ENCODE assay signal across 10 cellular contexts in the genomic region with DNA sequence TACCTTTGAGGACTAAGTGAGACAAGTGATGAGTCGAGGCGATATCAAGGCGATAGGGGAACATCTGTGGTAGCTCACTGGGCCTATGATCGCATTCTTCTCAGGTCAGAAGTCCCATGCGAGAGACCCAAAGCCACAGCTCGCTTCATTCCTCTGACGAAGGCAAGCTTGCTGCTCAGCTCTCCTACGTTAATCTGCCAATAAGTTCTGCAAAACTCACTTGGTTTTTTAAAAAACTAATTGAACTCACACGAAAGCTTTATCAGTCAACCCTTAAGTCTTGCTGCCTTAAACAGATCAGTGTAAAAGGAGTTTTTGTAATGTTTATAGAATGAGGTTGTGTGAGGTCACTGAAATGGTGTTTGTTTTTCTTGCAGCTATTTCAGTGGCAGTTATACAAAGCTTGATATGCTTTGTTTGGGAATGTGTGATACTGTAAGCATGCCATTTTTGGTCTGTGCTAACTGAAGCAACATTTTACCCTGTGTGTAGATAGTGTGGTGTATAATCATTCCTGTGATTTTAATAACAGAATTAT.
DNase-seq lines count a peak whose midpoint lies in the region; ATAC-seq, FAIRE-seq and TF ChIP-seq lines count a peak whose summit lies in the region.
"Had no signal": no experiment of that assay in that cellular context is flagged by ENCODE, and none has a peak within 500 bp of the region (broad histone marks: within the 10 kb centered on the region; RNA-seq: fewer than 3 reads in every experiment).

No MANE protein-coding gene starts in this region.

- H3K27me3 ChIP-seq in stomach (no peaks in the 10 kb centered on the region), psoas muscle (ENCODE audit: insufficient read depth in 3 of 3, low read length in 2 of 3) (no peaks in the 10 kb centered on the region)

- FAIRE-seq in HTR-8/SVneo (lab: Jason Lieb, UNC), result peak; percentile 33

- no peaks in the 10 kb centered on the region for H3K27me3 Mint-ChIP-seq in activated CD8-positive, alpha-beta memory T cell treated with anti-CD3 and anti-CD28 coated beads, Interleukin-2, amount 10 ng/mL, durations not matched to agents 7 days and 5 days
- H3K27me3 Mint-ChIP-seq: activated naive CD8-positive, alpha-beta T cell treated with anti-CD3 and anti-CD28 coated beads, Interleukin-2, amount 10 ng/mL, durations not matched to agents 7 days and 5 days had no signal

- ATAC-seq in activated CD8-positive, alpha-beta memory T cell treated with anti-CD3 and anti-CD28 coated beads, Interleukin-2, amount 10 ng/mL, durations not matched to agents 7 days and 5 days, result no peak
- no peak for ATAC-seq in psoas muscle
- ATAC-seq: activated CD8-positive, alpha-beta T cell treated with anti-CD3 and anti-CD28 coated beads, Interleukin-2, amount 10 ng/mL, durations not matched to agents 7 days and 5 days had no signal

- H3K4me1 ChIP-seq in stomach (peaks cover 8 to 26% (median 17%) of the 10 kb centered on the region in 4 donors), psoas muscle (no peaks in the 10 kb centered on the region)

- H3K27ac ChIP-seq in stomach (peak overlapping the region in 4 of 5 donors; percentile 6 to 45 (median 18)), psoas muscle (no peak overlapping the region)

- no peak for TF ChIP-seq EP300 in stomach (IDR thresholded peaks at IDR 0.05)

- H3K4me3 ChIP-seq in astrocyte of the spinal cord (ENCODE audit: low read depth, low read length) (no peak overlapping the region), stomach (no peak overlapping the region), psoas muscle (no peak overlapping the region)

- no peaks in the 10 kb centered on the region for H3K9me3 ChIP-seq in stomach
- H3K9me3 ChIP-seq in psoas muscle, result no peaks in the 10 kb centered on the region

- H3K27ac Mint-ChIP-seq in activated CD8-positive, alpha-beta memory T cell treated with anti-CD3 and anti-CD28 coated beads, Interleukin-2, amount 10 ng/mL, durations not matched to agents 7 days and 5 days, result no peak overlapping the region
- H3K27ac Mint-ChIP-seq: activated CD8-positive, alpha-beta T cell treated with anti-CD3 and anti-CD28 coated beads, Interleukin-2, amount 10 ng/mL, durations not matched to agents 7 days and 5 days; activated naive CD8-positive, alpha-beta T cell treated with anti-CD3 and anti-CD28 coated beads, Interleukin-2, amount 10 ng/mL, durations not matched to agents 7 days and 5 days had no signal

- TF ChIP-seq POLR2A in stomach (IDR thresholded peaks at IDR 0.05), result no peak

- in situ Hi-C loops in astrocyte of the spinal cord (cut with HindIII; ENCODE audit: low sequenced_read_pairs), result no loop called here
- in situ Hi-C loops in KBM-7 (cut with MboI; ENCODE audit: low pct_unique_long_range_greater_than_20kb, low sequenced_read_pairs), result no loop called here

- H3K36me3 ChIP-seq in stomach, result no peaks in the 10 kb centered on the region
- H3K36me3 ChIP-seq in psoas muscle (ENCODE audit: insufficient read depth in 1 of 2, low read depth in 1 of 2), result no peaks in the 10 kb centered on the region

- H3K36me3 Mint-ChIP-seq in activated CD8-positive, alpha-beta memory T cell treated with anti-CD3 and anti-CD28 coated beads, Interleukin-2, amount 10 ng/mL, durations not matched to agents 7 days and 5 days, result no peaks in the 10 kb centered on the region
- H3K36me3 Mint-ChIP-seq: activated naive CD8-positive, alpha-beta T cell treated with anti-CD3 and anti-CD28 coated beads, Interleukin-2, amount 10 ng/mL, durations not matched to agents 7 days and 5 days had no signal

- no peaks in the 10 kb centered on the region for H3K9me3 Mint-ChIP-seq in activated CD8-positive, alpha-beta memory T cell treated with anti-CD3 and anti-CD28 coated beads, Interleukin-2, amount 10 ng/mL, durations not matched to agents 7 days and 5 days (ENCODE audit: low read depth)
- H3K9me3 Mint-ChIP-seq: activated naive CD8-positive, alpha-beta T cell treated with anti-CD3 and anti-CD28 coated beads, Interleukin-2, amount 10 ng/mL, durations not matched to agents 7 days and 5 days had no signal

- no peaks in the 10 kb centered on the region for H3K4me1 Mint-ChIP-seq in activated CD8-positive, alpha-beta memory T cell treated with anti-CD3 and anti-CD28 coated beads, Interleukin-2, amount 10 ng/mL, durations not matched to agents 7 days and 5 days
- H3K4me1 Mint-ChIP-seq: activated naive CD8-positive, alpha-beta T cell treated with anti-CD3 and anti-CD28 coated beads, Interleukin-2, amount 10 ng/mL, durations not matched to agents 7 days and 5 days had no signal

- 11 to 45% (median 24%) methylated on average over 9 of the region's 9 CpGs for WGBS in stomach, 5 donors
- WGBS in psoas muscle, 3 donors, result 45 to 58% (median 51%) methylated on average over 9 of the region's 9 CpGs

- H3K4me3 Mint-ChIP-seq in activated CD8-positive, alpha-beta memory T cell treated with anti-CD3 and anti-CD28 coated beads, Interleukin-2, amount 10 ng/mL, durations not matched to agents 7 days and 5 days, result no peak overlapping the region
- H3K4me3 Mint-ChIP-seq: activated CD8-positive, alpha-beta T cell treated with anti-CD3 and anti-CD28 coated beads, Interleukin-2, amount 10 ng/mL, durations not matched to agents 7 days and 5 days; activated naive CD8-positive, alpha-beta T cell treated with anti-CD3 and anti-CD28 coated beads, Interleukin-2, amount 10 ng/mL, durations not matched to agents 7 days and 5 days had no signal

- intact Hi-C loops in stomach (cut with DNase I; ENCODE audit: low total_unique reads) (no loop called here), psoas muscle (cut with DNase I) (no loop called here)

- no peak for DNase-seq in HTR-8/SVneo (ENCODE audit: insufficient read length, low spot score)
- DNase-seq in astrocyte of the spinal cord (ENCODE audit: low read depth, low spot score), result peak; percentile 80
- DNase-seq in kidney glomerular epithelial cell (lab: John Stamatoyannopoulos, UW), result peak; percentile 80
- no peak for DNase-seq in stomach
- no peak for DNase-seq in activated CD8-positive, alpha-beta memory T cell treated with anti-CD3 and anti-CD28 coated beads, Interleukin-2, amount 10 ng/mL, durations not matched to agents 7 days and 5 days
- DNase-seq in KBM-7, result no peak
- DNase-seq in psoas muscle, result no peak
- DNase-seq: activated CD8-positive, alpha-beta T cell treated with anti-CD3 and anti-CD28 coated beads, Interleukin-2, amount 10 ng/mL, durations not matched to agents 7 days and 5 days; activated naive CD8-positive, alpha-beta T cell treated with anti-CD3 and anti-CD28 coated beads, Interleukin-2, amount 10 ng/mL, durations not matched to agents 7 days and 5 days; NCI-H510A had no signal

- CTCF ChIA-PET in activated CD8-positive, alpha-beta memory T cell treated with anti-CD3 and anti-CD28 coated beads, Interleukin-2, amount 10 ng/mL, durations not matched to agents 7 days and 5 days (lab: Charles Lee), result no interaction called here

- TF ChIP-seq CTCF in astrocyte of the spinal cord (IDR thresholded peaks at IDR 0.05; ENCODE audit: low read depth, low read length) (no peak), stomach (IDR thresholded peaks at IDR 0.05) (no peak), psoas muscle (IDR thresholded peaks at IDR 0.05) (no peak)

Comparison
In these comparisons a context has a peak if more than half of its experiments do, and no peak if none do; other contexts are left out.
1. DNase-seq: peak in astrocyte of the spinal cord (single experiment) and kidney glomerular epithelial cell (single experiment); none in HTR-8/SVneo (single experiment), stomach (single experiment), activated CD8-positive, alpha-beta memory T cell treated with anti-CD3 and anti-CD28 coated beads, Interleukin-2, amount 10 ng/mL, durations not matched to agents 7 days and 5 days (single experiment), KBM-7 (single experiment) and psoas muscle (0 of 2).